Comparison of ENCODE assay signal across 2 cellular contexts in genomic region chr12:91620422-91620821, GRCh38.
TF ChIP-seq lines count a peak whose summit lies in the region.

No MANE protein-coding gene starts in this region.

TF ChIP-seq in HepG2, 621 proteins besides CTCF, POLR2A, EP300 and RAD21:
- TF ChIP-seq CCAR2 (optimal IDR thresholded peaks at IDR 0.05; ENCODE audit: low read depth, low read length) = no peak
- TF ChIP-seq JUND (CRISPR knock-in tag; IDR thresholded peaks at IDR 0.05) = no peak
- no peak for TF ChIP-seq HOXA9 (CRISPR knock-in tag; IDR thresholded peaks at IDR 0.05; ENCODE audit: borderline replicate concordance)
- TF ChIP-seq HNRNPK (IDR thresholded peaks at IDR 0.05; ENCODE audit: low read depth, low read length, poor library complexity, severe bottlenecking) = peak; percentile 62
- TF ChIP-seq ZNF468 (CRISPR knock-in tag; IDR thresholded peaks at IDR 0.05) = no peak

TF ChIP-seq in K562, 482 proteins besides CTCF, POLR2A, EP300 and RAD21:
- TF ChIP-seq ZNF134 (CRISPR knock-in tag; conservative IDR thresholded peaks at IDR 0.05) (no peak), HNRNPLL (IDR thresholded peaks at IDR 0.05; ENCODE audit: low read depth, low read length, poor library complexity, severe bottlenecking) (no peak), ZNF24 (IDR thresholded peaks at IDR 0.05) (no peak), MAFG (tag; conservative IDR thresholded peaks at IDR 0.05) (no peak), SMAD4 (CRISPR knock-in tag; conservative IDR thresholded peaks at IDR 0.05) (no peak), MCM5 (IDR thresholded peaks at IDR 0.05; ENCODE audit: low read depth) (no peak), ZNF512 (tag; IDR thresholded peaks at IDR 0.05) (0 out of 2 replicates have a peak, but pooled peaks have one; percentile 28), MYBL2 (IDR thresholded peaks at IDR 0.05; ENCODE audit: low read depth) (no peak), MYBL2 (CRISPR knock-in tag; IDR thresholded peaks at IDR 0.05; ENCODE audit: borderline replicate concordance) (no peak), PCBP2 (IDR thresholded peaks at IDR 0.05; ENCODE audit: low read depth, low read length, poor library complexity, severe bottlenecking) (peak; percentile 66)
